ENCODE assay signal across 13 cellular contexts in genomic region chr15:64865126-64865997, GRCh38. TPM values are rescaled to one million over a fixed set of nuclear protein-coding genes. Genes with fewer than 3 reads are reported as not detected.
A peak's percentile ranks its signal among the peaks of the same experiment; 100 is the strongest.
DNase-seq lines count a peak whose midpoint lies in the region; ATAC-seq and TF ChIP-seq lines count a peak whose summit lies in the region.
"Had no signal": no experiment of that assay in that cellular context is flagged by ENCODE, and none has a peak within 500 bp of the region (broad histone marks: within the 10 kb centered on the region; RNA-seq: fewer than 3 reads in every experiment).

No MANE protein-coding gene starts in this region.

- POLR2A ChIA-PET in WTC11 (lab: Charles Lee), result interaction anchor here (0.7 to 1.3 kb wide), 2 partner anchors 10 to 58 kb away, joined by 3 to 5 read pairs; no protein-coding TSS in a partner anchor

- peak overlapping the region; percentile 18 for H3K27ac ChIP-seq in lower lobe of right lung
- H3K27ac ChIP-seq in upper lobe of left lung, result peak overlapping the region in 3 of 4 donors; percentile 18 to 36 (median 35)
- H3K27ac ChIP-seq in mammary epithelial cell (ENCODE audit: insufficient read depth, low read depth, low read length), result no peak overlapping the region
- H3K27ac ChIP-seq: parathyroid adenoma had no signal

- H3K36me3 ChIP-seq in lower lobe of right lung, result peaks cover 75% of the 10 kb centered on the region
- H3K36me3 ChIP-seq in upper lobe of left lung, result peaks cover 22 to 83% (median 62%) of the 10 kb centered on the region in 4 donors
- H3K36me3 ChIP-seq in mammary epithelial cell (ENCODE audit: insufficient read depth, low read length), result no peaks in the 10 kb centered on the region

- no peak overlapping the region for H2AFZ ChIP-seq in mammary epithelial cell (ENCODE audit: low read depth, low read length)
- H2AFZ ChIP-seq: parathyroid adenoma had no signal

- in situ Hi-C loops in mammary epithelial cell (cut with MboI; ENCODE audit: low sequenced_read_pairs in 2 of 2), result no loop called here

- H3K4me3 ChIP-seq in lower lobe of right lung (no peak overlapping the region), upper lobe of left lung (no peak overlapping the region), mammary epithelial cell (replicated peaks in 1 of 3; ENCODE audit: insufficient read depth in 1 of 3, low read depth in 2 of 3, low read length in 3 of 3) (no peak overlapping the region)
- H3K4me3 ChIP-seq: tibial artery had no signal

- TF ChIP-seq CTCF in WTC11 (IDR thresholded peaks at IDR 0.05) (no peak), lower lobe of right lung (IDR thresholded peaks at IDR 0.05) (no peak), upper lobe of left lung (IDR thresholded peaks at IDR 0.05) (no peak), mammary epithelial cell (conservative IDR thresholded peaks at IDR 0.05 in 1 of 2, IDR thresholded peaks at IDR 0.05 in 1 of 2; ENCODE audit: extremely low read depth in 1 of 2, insufficient read depth in 1 of 2, low read depth in 1 of 2, low read length in 2 of 2) (no peak)

- BruUV-seq in mammary epithelial cell (replicated peaks; lab: Mats Ljungman, UMichigan), result no TSS peak

- no peak overlapping the region for H3K4me2 ChIP-seq in mammary epithelial cell (ENCODE audit: insufficient read depth, low read depth, low read length)

- no peak overlapping the region for H3K9ac ChIP-seq in mammary epithelial cell (ENCODE audit: insufficient read depth, low read length)
- H3K9ac ChIP-seq: parathyroid adenoma had no signal

- H3K36me3 Mint-ChIP-seq in activated T-cell treated with anti-CD3 and anti-CD28 coated beads, Interleukin-2, amount 50 U/mL, for 72 hours (ENCODE audit: insufficient read depth in 2 of 2), result peaks cover 0 to 5% of the 10 kb centered on the region in 2 donors
- peaks cover 70% of the 10 kb centered on the region for H3K36me3 Mint-ChIP-seq in activated T-cell treated with anti-CD3 and anti-CD28 coated beads, Interleukin-2, amount 50 U/mL, for 24 hours (ENCODE audit: low read depth)
- peaks cover 15% of the 10 kb centered on the region for H3K36me3 Mint-ChIP-seq in WTC11

- H3K9me3 ChIP-seq in lower lobe of right lung, result no peaks in the 10 kb centered on the region
- no peaks in the 10 kb centered on the region for H3K9me3 ChIP-seq in upper lobe of left lung
- no peaks in the 10 kb centered on the region for H3K9me3 ChIP-seq in mammary epithelial cell (replicated peaks; ENCODE audit: insufficient read depth, low read length)
- H3K9me3 ChIP-seq: tibial artery had no signal

- H4K20me1 ChIP-seq in mammary epithelial cell (ENCODE audit: insufficient read depth, low read length), result no peaks in the 10 kb centered on the region

- no peaks in the 10 kb centered on the region for H3K27me3 Mint-ChIP-seq in activated T-cell treated with anti-CD3 and anti-CD28 coated beads, Interleukin-2, amount 50 U/mL, for 72 hours (ENCODE audit: low read depth)
- no peaks in the 10 kb centered on the region for H3K27me3 Mint-ChIP-seq in activated T-cell treated with anti-CD3 and anti-CD28 coated beads, Interleukin-2, amount 50 U/mL, for 24 hours
- no peaks in the 10 kb centered on the region for H3K27me3 Mint-ChIP-seq in WTC11 (ENCODE audit: low read depth)

- no peak for TF ChIP-seq POLR2A in upper lobe of left lung (IDR thresholded peaks at IDR 0.05)

- TF ChIP-seq EP300 in upper lobe of left lung (IDR thresholded peaks at IDR 0.05), result no peak

- DNase-seq in activated T-cell treated with anti-CD3 and anti-CD28 coated beads, Interleukin-2, amount 50 U/mL, for 72 hours, result no peak
- no peak for DNase-seq in activated T-cell treated with anti-CD3 and anti-CD28 coated beads, Interleukin-2, amount 50 U/mL, for 24 hours
- DNase-seq in WTC11 (ENCODE audit: low spot score) (no peak), lower lobe of right lung (no peak), upper lobe of left lung (no peak), mammary epithelial cell (no peak)
- DNase-seq: NCI-H1105 treated with DMSO at 0.1 percent for 48 hours; stimulated activated CD4-positive, alpha-beta T cell treated with anti-CD3 and anti-CD28 coated beads, Interleukin-4, amount 100 ng/mL, for 4 hours; tibial artery had no signal

- no peaks in the 10 kb centered on the region for H3K27me3 ChIP-seq in lower lobe of right lung (ENCODE audit: low read depth)
- H3K27me3 ChIP-seq in upper lobe of left lung, result no peaks in the 10 kb centered on the region
- H3K27me3 ChIP-seq in mammary epithelial cell (ENCODE audit: insufficient read depth, low read length), result no peaks in the 10 kb centered on the region
- H3K27me3 ChIP-seq: tibial artery had no signal

- ATAC-seq in activated T-cell treated with anti-CD3 and anti-CD28 coated beads, Interleukin-2, amount 50 U/mL, for 72 hours (replicated peaks in 1 of 2), result peak; percentile 23 to 24
- ATAC-seq in WTC11 (no peak), lower lobe of right lung (peak in 1 of 2 donors; percentile 12), upper lobe of left lung (ENCODE audit: low FRiP score in 2 of 2) (no peak), HG02852 (IDR thresholded peaks at IDR 0.05; ENCODE audit: unreplicated experiment) (no peak), GM21423 (IDR thresholded peaks at IDR 0.05; ENCODE audit: unreplicated experiment) (no peak)
- ATAC-seq: HCT116 had no signal

- peaks cover 4% of the 10 kb centered on the region for H3K79me2 ChIP-seq in mammary epithelial cell (ENCODE audit: insufficient read depth, low read length)

- no peak overlapping the region for H3K27ac Mint-ChIP-seq in activated T-cell treated with anti-CD3 and anti-CD28 coated beads, Interleukin-2, amount 50 U/mL, for 72 hours
- H3K27ac Mint-ChIP-seq in activated T-cell treated with anti-CD3 and anti-CD28 coated beads, Interleukin-2, amount 50 U/mL, for 24 hours, result no peak overlapping the region
- H3K27ac Mint-ChIP-seq in WTC11, result peak overlapping the region; percentile 78

- dilution Hi-C loops in mammary epithelial cell (cut with HindIII; ENCODE audit: low sequenced_read_pairs), result no loop called here

- CTCF ChIA-PET in WTC11 (lab: Charles Lee), result interaction anchor here (0.8 to 1.2 kb wide), 4 partner anchors 14 to 133 kb away, joined by 3 read pairs; no protein-coding TSS in a partner anchor
- CTCF ChIA-PET in mammary epithelial cell (lab: Charles Lee; ENCODE audit: low non-redundant PET), result interaction anchor here (0.6 kb wide), 1 partner anchor 32 kb away, joined by 6 read pairs; no protein-coding TSS in a partner anchor

- intact Hi-C loops in lower lobe of right lung (cut with DNase I), result no loop called here
- intact Hi-C loops in mammary epithelial cell (cut with micrococcal nuclease), result no loop called here

- no peak overlapping the region for H3K4me3 Mint-ChIP-seq in activated T-cell treated with anti-CD3 and anti-CD28 coated beads, Interleukin-2, amount 50 U/mL, for 72 hours
- H3K4me3 Mint-ChIP-seq in activated T-cell treated with anti-CD3 and anti-CD28 coated beads, Interleukin-2, amount 50 U/mL, for 24 hours, result no peak overlapping the region
- no peak overlapping the region for H3K4me3 Mint-ChIP-seq in WTC11

- 93 to 96% methylated on average over 6 to 12 of the region's 12 CpGs for WGBS in upper lobe of left lung, 2 donors
- WGBS in mammary epithelial cell (ENCODE audit: low coverage, missing lambda C conversion rate), result 94% methylated on average over 9 of the region's 12 CpGs

- peaks cover 22% of the 10 kb centered on the region for H3K4me1 Mint-ChIP-seq in activated T-cell treated with anti-CD3 and anti-CD28 coated beads, Interleukin-2, amount 50 U/mL, for 72 hours (ENCODE audit: low read depth)
- peaks cover 2% of the 10 kb centered on the region for H3K4me1 Mint-ChIP-seq in activated T-cell treated with anti-CD3 and anti-CD28 coated beads, Interleukin-2, amount 50 U/mL, for 24 hours (ENCODE audit: low read depth)
- peaks cover 43% of the 10 kb centered on the region for H3K4me1 Mint-ChIP-seq in WTC11

- no peaks in the 10 kb centered on the region for H3K9me3 Mint-ChIP-seq in activated T-cell treated with anti-CD3 and anti-CD28 coated beads, Interleukin-2, amount 50 U/mL, for 72 hours
- no peaks in the 10 kb centered on the region for H3K9me3 Mint-ChIP-seq in activated T-cell treated with anti-CD3 and anti-CD28 coated beads, Interleukin-2, amount 50 U/mL, for 24 hours
- no peaks in the 10 kb centered on the region for H3K9me3 Mint-ChIP-seq in WTC11

- H3K4me1 ChIP-seq in lower lobe of right lung, result peaks cover 19% of the 10 kb centered on the region
- H3K4me1 ChIP-seq in upper lobe of left lung, result peaks cover 3 to 18% (median 6%) of the 10 kb centered on the region in 4 donors
- peaks cover 3% of the 10 kb centered on the region for H3K4me1 ChIP-seq in mammary epithelial cell (ENCODE audit: insufficient read depth, low read length)
- H3K4me1 ChIP-seq: parathyroid adenoma had no signal

TF ChIP-seq in WTC11, 78 proteins besides CTCF, POLR2A, EP300 and RAD21 (continues in another document):
- TF ChIP-seq USF1 (CRISPR knock-in tag; IDR thresholded peaks at IDR 0.05), result no peak

RNA-seq across cellular contexts. Expression of gene PLEKHO2, which starts 23.6 kb away (rescaled TPM):
- total RNA-seq in activated T-cell treated with anti-CD3 and anti-CD28 coated beads, Interleukin-2, amount 50 U/mL, for 72 hours, result 10 to 100 TPM; 14.3 to 15.3 TPM
- total RNA-seq in WTC11 (2021) (21.6 to 22.1 TPM (median 21.9 TPM) in 3 replicates), lower lobe of right lung (68.3 TPM), upper lobe of left lung (10 to 100 TPM; 21.9 to 83.0 (median 51.3) TPM), mammary epithelial cell (1 to 10 TPM; 6.0 to 7.5 TPM)
- polyA plus RNA-seq in mammary epithelial cell, result 11.3 TPM
- 8.8 TPM for polyA minus RNA-seq in mammary epithelial cell

RNA-seq across cellular contexts. Expression of gene PIF1, which starts 39.9 kb away (rescaled TPM):
- 10 to 100 TPM; 33.3 to 39.7 TPM for total RNA-seq in activated T-cell treated with anti-CD3 and anti-CD28 coated beads, Interleukin-2, amount 50 U/mL, for 72 hours
- total RNA-seq in WTC11 (2021), result 174 to 249 TPM (median 184 TPM) in 3 replicates
- 1.4 TPM for total RNA-seq in lower lobe of right lung
- 1 to 10 TPM in 4 of 6 donors, under 1 TPM in 2; 0.61 to 6.2 (median 1.1) TPM for total RNA-seq in upper lobe of left lung
- total RNA-seq in mammary epithelial cell, result 10 to 100 TPM in 1 of 2 donors, under 1 TPM in 1; 0.83 to 17.3 TPM
- 10.7 TPM for polyA plus RNA-seq in mammary epithelial cell
- polyA minus RNA-seq in mammary epithelial cell, result 7.1 TPM

RNA-seq across cellular contexts. Expression of gene ANKDD1A, which starts 46.3 kb away (rescaled TPM):
- 1 to 10 TPM; 7.2 to 8.4 TPM for total RNA-seq in activated T-cell treated with anti-CD3 and anti-CD28 coated beads, Interleukin-2, amount 50 U/mL, for 72 hours
- 6.1 to 7.9 TPM (median 7.4 TPM) in 3 replicates for total RNA-seq in WTC11 (2021)
- total RNA-seq in lower lobe of right lung, result 5.0 TPM
- total RNA-seq in upper lobe of left lung, result 10 to 100 TPM in 2 of 6 donors, 1 to 10 TPM in 4; 4.8 to 13.1 (median 6.2) TPM
- total RNA-seq in mammary epithelial cell, result 1 to 10 TPM in 1 of 2 donors, under 1 TPM in 1; 0.83 to 1.6 TPM
- 2.3 TPM for polyA plus RNA-seq in mammary epithelial cell
- polyA minus RNA-seq in mammary epithelial cell, result not detected

Comparison
In these comparisons a context has a peak if more than half of its experiments do, and no peak if none do; other contexts are left out.
1. ATAC-seq: peak in activated T-cell treated with anti-CD3 and anti-CD28 coated beads, Interleukin-2, amount 50 U/mL, for 72 hours (2 of 2); none in WTC11 (single experiment), upper lobe of left lung (0 of 2), HG02852 (single experiment) and GM21423 (single experiment).